ENCODE assay signal across 8 cellular contexts in the genomic region with DNA sequence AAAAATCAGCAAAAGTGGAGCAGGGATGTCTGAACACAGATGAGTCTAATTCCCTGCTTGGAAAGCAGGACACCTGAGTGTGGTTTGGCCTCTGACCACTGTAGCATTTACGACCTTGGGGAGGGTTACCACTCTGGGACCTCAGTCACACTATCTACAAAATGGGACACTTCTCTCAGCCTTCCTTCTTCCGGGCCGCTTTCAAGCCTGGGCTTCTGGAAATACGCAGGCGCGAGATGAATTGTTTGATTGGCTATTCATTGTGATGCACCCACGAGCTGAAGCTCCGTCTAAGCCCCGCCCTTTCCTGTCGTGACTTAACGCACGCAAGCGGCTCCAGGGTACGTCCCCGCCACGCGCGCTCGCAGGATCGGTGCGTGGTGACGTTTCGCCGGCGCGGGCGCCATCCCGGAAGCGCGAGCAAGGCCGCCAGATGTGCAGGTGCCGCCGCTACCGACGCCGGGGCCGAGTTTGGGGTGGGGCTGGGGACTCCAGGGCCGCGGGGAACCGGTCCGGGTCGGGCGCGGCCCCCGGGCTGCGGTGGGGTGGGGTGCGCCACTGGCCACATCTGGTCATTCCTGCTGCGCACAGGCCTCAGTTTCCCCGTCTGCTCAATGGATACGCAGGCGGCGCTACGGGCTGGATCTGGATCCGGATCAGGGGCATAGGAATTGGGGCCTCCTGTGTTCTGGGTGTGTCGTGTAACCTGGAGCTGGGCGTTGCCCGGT. TPM values are rescaled to one million over a fixed set of nuclear protein-coding genes. Genes with fewer than 3 reads are reported as not detected.
DNase-seq lines count a peak whose midpoint lies in the region; ATAC-seq and TF ChIP-seq lines count a peak whose summit lies in the region.

A gene with protein sequence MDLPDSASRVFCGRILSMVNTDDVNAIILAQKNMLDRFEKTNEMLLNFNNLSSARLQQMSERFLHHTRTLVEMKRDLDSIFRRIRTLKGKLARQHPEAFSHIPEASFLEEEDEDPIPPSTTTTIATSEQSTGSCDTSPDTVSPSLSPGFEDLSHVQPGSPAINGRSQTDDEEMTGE (plus strand): TSS at position 397 of the 728 bp plus-strand sequence. CDS start 4,187 bp downstream, outside the sequence.

- in situ Hi-C loops in KBM-7 (cut with MboI; ENCODE audit: low pct_unique_long_range_greater_than_20kb, low sequenced_read_pairs) = no loop called here

- H3K4me3 ChIP-seq in esophagus (ENCODE audit: low read depth in 1 of 2, low read length in 2 of 2) = peak within 1 kb of the TSS; percentile 70 to 94
- H3K4me3 ChIP-seq in mucosa of stomach (ENCODE audit: low read length) = peak within 1 kb of the TSS; percentile 26

- no peaks in the 10 kb centered on the region for H3K27me3 Mint-ChIP-seq in activated T-cell treated with anti-CD3 and anti-CD28 coated beads, Interleukin-2, amount 50 U/mL, for 24 hours

- no peaks in the 10 kb centered on the region for H3K9me3 ChIP-seq in esophagus (ENCODE audit: control insufficient read depth in 2 of 2, insufficient read depth in 1 of 2, low read depth in 1 of 2, low read length in 1 of 2)
- no peaks in the 10 kb centered on the region for H3K9me3 ChIP-seq in mucosa of stomach (ENCODE audit: control insufficient read depth, low read length)

- H3K27ac Mint-ChIP-seq in activated T-cell treated with anti-CD3 and anti-CD28 coated beads, Interleukin-2, amount 50 U/mL, for 24 hours = peak within 1 kb of the TSS; percentile 97

- no peaks in the 10 kb centered on the region for H3K9me3 Mint-ChIP-seq in activated T-cell treated with anti-CD3 and anti-CD28 coated beads, Interleukin-2, amount 50 U/mL, for 24 hours

- peak; percentile 90 for ATAC-seq in GM21619 (IDR thresholded peaks at IDR 0.05; ENCODE audit: unreplicated experiment)

- peak; percentile 98 for DNase-seq in DMS153 (lab: John Stamatoyannopoulos, UW)
- peak; percentile 97 for DNase-seq in KBM-7
- DNase-seq in activated T-cell treated with anti-CD3 and anti-CD28 coated beads, Interleukin-2, amount 50 U/mL, for 24 hours = peak; percentile 95
- peak; percentile 93 to 95 for DNase-seq in stimulated activated CD8-positive, alpha-beta memory T cell treated with anti-CD3 and anti-CD28 coated beads, Interleukin-7, amount 100 ng/mL, for 1 hour (ENCODE audit: low read depth in 2 of 2)

- peaks cover 40% of the 10 kb centered on the region for H3K36me3 Mint-ChIP-seq in activated T-cell treated with anti-CD3 and anti-CD28 coated beads, Interleukin-2, amount 50 U/mL, for 24 hours (ENCODE audit: low read depth)

- H3K4me1 ChIP-seq in esophagus (ENCODE audit: control insufficient read depth in 2 of 2, insufficient read depth in 2 of 2, low read length in 1 of 2) = no peaks in the 10 kb centered on the region
- H3K4me1 ChIP-seq in mucosa of stomach (ENCODE audit: control insufficient read depth, insufficient read depth, low read length) = peaks cover 11% of the 10 kb centered on the region

- peak within 1 kb of the TSS; percentile 80 for H3K9ac ChIP-seq in mucosa of stomach (ENCODE audit: low read length)

- peaks cover 0 to 3% of the 10 kb centered on the region in 2 donors for H3K36me3 ChIP-seq in esophagus (ENCODE audit: control insufficient read depth in 2 of 2, insufficient read depth in 2 of 2, low read length in 1 of 2)
- no peaks in the 10 kb centered on the region for H3K36me3 ChIP-seq in mucosa of stomach (ENCODE audit: control insufficient read depth, insufficient read depth, low read length)

- WGBS in esophagus, 2 donors = 0 to 1% methylated on average over 57 of the region's 57 CpGs

- peak within 1 kb of the TSS; percentile 85 for H3K4me3 Mint-ChIP-seq in activated T-cell treated with anti-CD3 and anti-CD28 coated beads, Interleukin-2, amount 50 U/mL, for 24 hours

- H3K27ac ChIP-seq in esophagus (ENCODE audit: low read depth in 2 of 2, low read length in 1 of 2) = peak within 1 kb of the TSS; percentile 89 to 99

- no peaks in the 10 kb centered on the region for H3K27me3 ChIP-seq in esophagus (ENCODE audit: control insufficient read depth in 1 of 2, insufficient read depth in 2 of 2, low read length in 2 of 2)
- H3K27me3 ChIP-seq in mucosa of stomach (ENCODE audit: control insufficient read depth, insufficient read depth, low read length) = no peaks in the 10 kb centered on the region

- H3K4me1 Mint-ChIP-seq in activated T-cell treated with anti-CD3 and anti-CD28 coated beads, Interleukin-2, amount 50 U/mL, for 24 hours (ENCODE audit: low read depth) = peaks cover 22% of the 10 kb centered on the region

TF ChIP-seq in PFSK-1, 5 proteins besides CTCF, POLR2A, EP300 and RAD21:
- TF ChIP-seq REST (IDR thresholded peaks at IDR 0.05; ENCODE audit: insufficient read depth in 1 of 2, low read depth in 2 of 2, low read length in 2 of 2) = no peak
- TF ChIP-seq POLR2AphosphoS5 (IDR thresholded peaks at IDR 0.05; ENCODE audit: low read depth, low read length) = peak; percentile 80
- TF ChIP-seq FOXP2 (optimal IDR thresholded peaks at IDR 0.05; ENCODE audit: borderline replicate concordance, extremely low read depth, extremely low read length, insufficient read depth) = peak; percentile 95
- peak; percentile 71; the same call in 1 of the 2 replicates for TF ChIP-seq SIN3A (IDR thresholded peaks at IDR 0.05; ENCODE audit: borderline replicate concordance, insufficient read depth, low read length)
TF ChIP-seq in PFSK-1: peak in this region for 3.

RNA-seq across cellular contexts. Expression of the gene that starts here (rescaled TPM):
- 246 TPM for polyA plus RNA-seq in PFSK-1 (2012; ENCODE audit: insufficient read length, low read depth)
- polyA plus RNA-seq in esophagus = 10 to 100 TPM; 43.7 to 68.1 TPM

Comparison
In these comparisons a context has a peak if more than half of its experiments do, and no peak if none do; other contexts are left out.
1. Peak in every context shown above with its lines: DNase-seq, ATAC-seq, H3K4me3 ChIP-seq and H3K27ac ChIP-seq.